Comparison of ENCODE assay signal across 27 cellular contexts in the genomic region with DNA sequence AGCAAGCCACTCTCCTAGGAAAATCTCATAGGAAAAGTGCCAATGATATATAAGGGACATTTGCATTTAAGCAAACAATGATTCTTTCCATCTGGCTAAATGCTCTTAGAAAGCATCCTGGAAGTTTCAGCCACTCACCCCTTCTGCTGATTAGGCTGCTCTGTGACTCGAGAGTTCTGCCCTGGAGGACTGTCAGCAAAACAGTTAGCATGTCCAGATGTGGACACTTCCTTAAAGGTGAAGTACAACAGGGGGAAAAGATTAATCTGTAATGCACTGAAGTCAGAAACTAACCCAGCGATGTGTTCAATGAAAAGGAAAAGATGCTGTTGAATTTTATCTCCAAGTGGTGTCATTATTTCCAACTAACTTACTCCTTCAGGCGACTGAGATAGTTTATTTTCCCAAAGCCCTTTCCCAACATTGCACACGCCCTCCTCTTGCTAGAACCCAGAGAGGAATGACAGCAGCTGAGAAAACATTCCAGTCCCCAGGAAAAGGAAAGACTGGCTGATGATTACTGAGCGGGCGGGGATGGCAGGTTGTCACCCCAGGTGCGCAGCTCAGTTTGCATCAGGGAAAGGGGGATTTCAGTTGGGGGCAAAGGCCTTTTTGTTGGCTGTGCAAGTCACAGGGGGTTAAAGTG.
DNase-seq lines count a peak whose midpoint lies in the region; ATAC-seq, FAIRE-seq and TF ChIP-seq lines count a peak whose summit lies in the region.
"Had no signal": no experiment of that assay in that cellular context is flagged by ENCODE, and none has a peak within 500 bp of the region (broad histone marks: within the 10 kb centered on the region; RNA-seq: fewer than 3 reads in every experiment).

No MANE protein-coding gene starts in this region.

- H3K9me3 ChIP-seq in left ventricle myocardium inferior (replicated peaks) (peaks cover 9% of the 10 kb centered on the region), mesenchymal stem cell (ENCODE audit: control insufficient read depth, low read length) (no peaks in the 10 kb centered on the region), small intestine (ENCODE audit: control insufficient read depth, low read depth) (no peaks in the 10 kb centered on the region), HAP-1 (no peaks in the 10 kb centered on the region)
- H3K9me3 ChIP-seq: adrenal gland, psoas muscle, thoracic aorta had no signal

- H3K14ac ChIP-seq in mesenchymal stem cell (ENCODE audit: low read length in 2 of 2): no peak overlapping the region

- no peak overlapping the region for H3K23ac ChIP-seq in mesenchymal stem cell (ENCODE audit: low read length in 2 of 2)

- H3K4ac ChIP-seq in mesenchymal stem cell (ENCODE audit: low read depth in 1 of 2, low read length in 2 of 2): no peak overlapping the region

- in situ Hi-C loops in HAP-1 (cut with MboI; ENCODE audit: low sequenced_read_pairs): no loop called here

- no peak overlapping the region for H2BK15ac ChIP-seq in mesenchymal stem cell (ENCODE audit: low read depth, poor library complexity, severe bottlenecking)

- H3K9ac ChIP-seq in mesenchymal stem cell (ENCODE audit: low read length): no peak overlapping the region

- peak; percentile 55 for ATAC-seq in left ventricle myocardium superior
- ATAC-seq: GM23338, psoas muscle had no signal

- WGBS in mesenchymal stem cell: 51% methylated on average over 7 of the region's 7 CpGs
- 15 to 34% (median 25%) methylated on average over 7 of the region's 7 CpGs for WGBS in small intestine, 3 donors

- H3K18ac ChIP-seq in mesenchymal stem cell (ENCODE audit: low read depth in 1 of 2, low read length in 2 of 2): no peak overlapping the region

- no peak for TF ChIP-seq CTCF in left ventricle myocardium inferior (IDR thresholded peaks at IDR 0.05; ENCODE audit: borderline replicate concordance)

- peaks cover 27% of the 10 kb centered on the region for H3K27me3 ChIP-seq in left ventricle myocardium inferior (ENCODE audit: low read depth)
- peaks cover 0 to 22% of the 10 kb centered on the region in 2 experiments for H3K27me3 ChIP-seq in mesenchymal stem cell (ENCODE audit: control insufficient read depth in 1 of 2, insufficient read depth in 1 of 2, low read length in 2 of 2)
- no peaks in the 10 kb centered on the region for H3K27me3 ChIP-seq in small intestine (ENCODE audit: control insufficient read depth in 2 of 2, insufficient read depth in 2 of 2, low read length in 2 of 2)
- H3K27me3 ChIP-seq in HAP-1 (ENCODE audit: low read depth): no peaks in the 10 kb centered on the region
- H3K27me3 ChIP-seq: adrenal gland, brain microvascular endothelial cell had no signal

- no peak for DNase-seq in left ventricle myocardium superior
- DNase-seq in left ventricle myocardium inferior: no peak
- peak; percentile 24 for DNase-seq in mesenchymal stem cell
- peak; percentile 5 for DNase-seq in small intestine
- DNase-seq in medulla oblongata (ENCODE audit: extremely low spot score): no peak
- no peak for DNase-seq in globus pallidus (ENCODE audit: low spot score)
- DNase-seq in HAP-1 (ENCODE audit: low spot score in 2 of 2): no peak
- DNase-seq: activated B cell treated with CpG ODN at 0.5 μM for 24 hours; activated CD4-positive, alpha-beta memory T cell treated with anti-CD3 and anti-CD28 coated beads, Interleukin-2, amount 10 ng/mL, durations not matched to agents 7 days and 5 days; activated T-cell treated with anti-CD3 and anti-CD28 coated beads for 4 hours; adrenal gland; brain microvascular endothelial cell; C1 segment of cervical spinal cord; endodermal cell; midbrain; NCI-H1436 treated with DMSO at 0.1 percent for 48 hours; NCI-H2227 treated with DMSO at 0.1 percent for 48 hours; psoas muscle; spleen; stimulated activated CD4-positive, alpha-beta T cell treated with anti-CD3 and anti-CD28 coated beads, Interleukin-4, amount 100 ng/mL, for 1 hour; stimulated activated naive CD4-positive, alpha-beta T cell; T-helper 9 cell had no signal

- H3K79me1 ChIP-seq in mesenchymal stem cell (replicated peaks; ENCODE audit: low read length, poor library complexity, severe bottlenecking): no peaks in the 10 kb centered on the region

- FAIRE-seq in small intestine (lab: Jason Lieb, UNC): no peak
- FAIRE-seq: RCC 7860 had no signal

- H3K36me3 ChIP-seq in left ventricle myocardium inferior (no peaks in the 10 kb centered on the region), mesenchymal stem cell (ENCODE audit: control insufficient read depth in 1 of 2, insufficient read depth in 2 of 2, low read depth in 1 of 2, low read length in 2 of 2) (no peaks in the 10 kb centered on the region), small intestine (ENCODE audit: control insufficient read depth in 2 of 2, insufficient read depth in 2 of 2, low read length in 2 of 2) (no peaks in the 10 kb centered on the region), HAP-1 (replicated peaks) (no peaks in the 10 kb centered on the region)
- H3K36me3 ChIP-seq: adrenal gland, brain microvascular endothelial cell, spleen, thoracic aorta had no signal

- H2AFZ ChIP-seq in mesenchymal stem cell (ENCODE audit: low read depth, low read length): no peak overlapping the region
- H2AFZ ChIP-seq: GM23338 had no signal

- no peak overlapping the region for H4K91ac ChIP-seq in mesenchymal stem cell (ENCODE audit: low read length)

- no peak overlapping the region for H3K4me3 ChIP-seq in left ventricle myocardium inferior
- H3K4me3 ChIP-seq in mesenchymal stem cell (ENCODE audit: insufficient read depth in 1 of 2, low read depth in 1 of 2, low read length in 2 of 2): no peak overlapping the region
- no peak overlapping the region for H3K4me3 ChIP-seq in small intestine (ENCODE audit: low read depth in 1 of 2, low read length in 2 of 2)
- H3K4me3 ChIP-seq in HAP-1: no peak overlapping the region
- H3K4me3 ChIP-seq: adrenal gland, coronary artery, GM23338, psoas muscle, spleen, thoracic aorta had no signal

- H3K4me1 ChIP-seq in left ventricle myocardium inferior (peaks cover 7% of the 10 kb centered on the region), mesenchymal stem cell (ENCODE audit: control insufficient read depth, insufficient read depth, low read depth, low read length) (peaks cover 12% of the 10 kb centered on the region), small intestine (ENCODE audit: control insufficient read depth in 2 of 2, insufficient read depth in 1 of 2, low read depth in 1 of 2, low read length in 1 of 2) (no peaks in the 10 kb centered on the region), HAP-1 (no peaks in the 10 kb centered on the region)
- H3K4me1 ChIP-seq: adrenal gland, psoas muscle, spleen had no signal

- peak overlapping the region; percentile 41 for H3K4me2 ChIP-seq in mesenchymal stem cell (ENCODE audit: low read length, poor library complexity, severe bottlenecking)
- H3K4me2 ChIP-seq: GM23338 had no signal

- no peak overlapping the region for H2BK12ac ChIP-seq in mesenchymal stem cell (ENCODE audit: low read length in 2 of 2)

- H2BK120ac ChIP-seq in mesenchymal stem cell (ENCODE audit: low read depth, low read length): no peak overlapping the region

- no peak overlapping the region for H3K27ac ChIP-seq in left ventricle myocardium inferior (replicated peaks)
- peak overlapping the region; percentile 98 for H3K27ac ChIP-seq in mesenchymal stem cell (ENCODE audit: low read length, poor library complexity, severe bottlenecking)
- no peak overlapping the region for H3K27ac ChIP-seq in small intestine (ENCODE audit: low read depth in 1 of 2, low read length in 1 of 2)
- H3K27ac ChIP-seq: adrenal gland, brain microvascular endothelial cell, coronary artery, psoas muscle, spleen, thoracic aorta had no signal

- intact Hi-C loops in left ventricle myocardium superior (cut with micrococcal nuclease) (no loop called here), left ventricle myocardium inferior (cut with micrococcal nuclease) (no loop called here)

- H2AK5ac ChIP-seq in mesenchymal stem cell (ENCODE audit: low read length, severe bottlenecking): no peak overlapping the region

- H4K8ac ChIP-seq in mesenchymal stem cell (ENCODE audit: low read length): no peak overlapping the region

- peak overlapping the region; percentile 78 for H2BK5ac ChIP-seq in mesenchymal stem cell (ENCODE audit: low read depth, low read length, poor library complexity, severe bottlenecking)

TF ChIP-seq in PFSK-1, 5 proteins besides CTCF, POLR2A, EP300 and RAD21:
- TF ChIP-seq FOXP2 (optimal IDR thresholded peaks at IDR 0.05; ENCODE audit: borderline replicate concordance, extremely low read depth, extremely low read length, insufficient read depth) (no peak), TAF1 (IDR thresholded peaks at IDR 0.05; ENCODE audit: borderline replicate concordance, insufficient read depth, low read length) (no peak), POLR2AphosphoS5 (IDR thresholded peaks at IDR 0.05; ENCODE audit: low read depth, low read length) (peak; percentile 35), SIN3A (IDR thresholded peaks at IDR 0.05; ENCODE audit: borderline replicate concordance, insufficient read depth, low read length) (peak; percentile 36; the same call in 1 of the 2 replicates)
- TF ChIP-seq, protein P1, sequence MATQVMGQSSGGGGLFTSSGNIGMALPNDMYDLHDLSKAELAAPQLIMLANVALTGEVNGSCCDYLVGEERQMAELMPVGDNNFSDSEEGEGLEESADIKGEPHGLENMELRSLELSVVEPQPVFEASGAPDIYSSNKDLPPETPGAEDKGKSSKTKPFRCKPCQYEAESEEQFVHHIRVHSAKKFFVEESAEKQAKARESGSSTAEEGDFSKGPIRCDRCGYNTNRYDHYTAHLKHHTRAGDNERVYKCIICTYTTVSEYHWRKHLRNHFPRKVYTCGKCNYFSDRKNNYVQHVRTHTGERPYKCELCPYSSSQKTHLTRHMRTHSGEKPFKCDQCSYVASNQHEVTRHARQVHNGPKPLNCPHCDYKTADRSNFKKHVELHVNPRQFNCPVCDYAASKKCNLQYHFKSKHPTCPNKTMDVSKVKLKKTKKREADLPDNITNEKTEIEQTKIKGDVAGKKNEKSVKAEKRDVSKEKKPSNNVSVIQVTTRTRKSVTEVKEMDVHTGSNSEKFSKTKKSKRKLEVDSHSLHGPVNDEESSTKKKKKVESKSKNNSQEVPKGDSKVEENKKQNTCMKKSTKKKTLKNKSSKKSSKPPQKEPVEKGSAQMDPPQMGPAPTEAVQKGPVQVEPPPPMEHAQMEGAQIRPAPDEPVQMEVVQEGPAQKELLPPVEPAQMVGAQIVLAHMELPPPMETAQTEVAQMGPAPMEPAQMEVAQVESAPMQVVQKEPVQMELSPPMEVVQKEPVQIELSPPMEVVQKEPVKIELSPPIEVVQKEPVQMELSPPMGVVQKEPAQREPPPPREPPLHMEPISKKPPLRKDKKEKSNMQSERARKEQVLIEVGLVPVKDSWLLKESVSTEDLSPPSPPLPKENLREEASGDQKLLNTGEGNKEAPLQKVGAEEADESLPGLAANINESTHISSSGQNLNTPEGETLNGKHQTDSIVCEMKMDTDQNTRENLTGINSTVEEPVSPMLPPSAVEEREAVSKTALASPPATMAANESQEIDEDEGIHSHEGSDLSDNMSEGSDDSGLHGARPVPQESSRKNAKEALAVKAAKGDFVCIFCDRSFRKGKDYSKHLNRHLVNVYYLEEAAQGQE (IDR thresholded peaks at IDR 0.05; ENCODE audit: insufficient read depth in 1 of 2, low read depth in 2 of 2, low read length in 2 of 2): no peak

Comparison
In these comparisons a context has a peak if more than half of its experiments do, and no peak if none do; other contexts are left out.
1. DNase-seq: peak in mesenchymal stem cell (single experiment) and small intestine (single experiment); none in left ventricle myocardium superior (single experiment), left ventricle myocardium inferior (single experiment), medulla oblongata (single experiment), globus pallidus (single experiment) and HAP-1 (0 of 2).